ENCODE assay signal across 8 cellular contexts in the genomic region with DNA sequence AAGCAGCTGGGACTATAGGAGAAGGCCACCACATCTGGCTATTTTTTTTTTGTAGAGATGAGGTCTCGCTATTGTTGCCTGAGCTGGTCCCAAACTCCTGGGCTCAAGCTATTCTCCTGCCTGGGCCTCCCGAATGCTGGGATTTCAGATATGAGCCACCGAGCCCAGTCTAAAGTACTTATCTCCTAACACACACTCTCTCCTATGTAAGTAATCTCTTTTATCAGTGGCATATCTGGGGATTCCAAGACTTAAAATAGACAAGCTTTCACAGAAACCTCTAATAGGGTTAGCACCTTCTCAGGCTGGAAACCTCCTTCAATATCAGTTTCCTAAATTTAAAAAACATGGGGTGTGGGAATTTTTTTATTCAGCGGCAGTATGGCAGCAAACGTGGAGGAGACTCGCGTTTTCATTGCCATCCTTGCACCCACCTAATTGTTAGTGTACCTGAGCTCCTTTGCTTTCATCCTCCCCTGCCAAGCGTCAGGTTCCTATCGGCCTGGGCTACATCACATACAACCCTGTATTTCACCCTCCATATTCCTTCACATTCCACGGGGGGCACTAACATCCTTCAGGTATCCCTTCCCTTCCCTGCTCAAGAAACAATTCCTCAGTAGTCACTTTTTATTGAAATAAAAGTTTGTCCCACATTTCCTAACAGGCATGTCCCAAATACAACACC. TPM values are rescaled to one million over a fixed set of nuclear protein-coding genes. Genes with fewer than 3 reads are reported as not detected.
DNase-seq lines count a peak whose midpoint lies in the region; ATAC-seq and TF ChIP-seq lines count a peak whose summit lies in the region.

No MANE protein-coding gene starts in this region.

- DNase-seq in Caco-2 (no peak), NCI-H146 treated with DMSO at 0.1 percent for 48 hours (lab: John Stamatoyannopoulos, UW; ENCODE audit: unreplicated experiment) (peak; percentile 22), chondrocyte (ENCODE audit: low spot score) (no peak), naive B cell (no peak), superior temporal gyrus (ENCODE audit: extremely low spot score) (no peak)

- no peaks in the 10 kb centered on the region for H3K9me3 Mint-ChIP-seq in Caco-2 (ENCODE audit: unreplicated experiment)
- no peaks in the 10 kb centered on the region for H3K9me3 Mint-ChIP-seq in chondrocyte (ENCODE audit: low read depth)
- no peaks in the 10 kb centered on the region for H3K9me3 Mint-ChIP-seq in naive B cell

- peaks cover 23% of the 10 kb centered on the region for H3K4me1 ChIP-seq in Caco-2

- peak in 1 of 2 experiments; percentile 28 for TF ChIP-seq CTCF in Caco-2 (IDR thresholded peaks at IDR 0.05; ENCODE audit: insufficient read depth in 1 of 2, low read depth in 1 of 2, low read length in 1 of 2, severe bottlenecking in 1 of 2, unreplicated experiment in 1 of 2)
- peak; percentile 57 for TF ChIP-seq CTCF in chondrocyte (IDR thresholded peaks at IDR 0.05)

- H3K27me3 Mint-ChIP-seq in Caco-2 (ENCODE audit: insufficient read depth, unreplicated experiment), result peaks cover 3% of the 10 kb centered on the region
- no peaks in the 10 kb centered on the region for H3K27me3 Mint-ChIP-seq in chondrocyte (ENCODE audit: low read depth)
- peaks cover 4 to 12% (median 5%) of the 10 kb centered on the region in 3 donors for H3K27me3 Mint-ChIP-seq in naive B cell

- H3K36me3 ChIP-seq in Caco-2 (ENCODE audit: control insufficient read depth, insufficient read depth, low read length), result no peaks in the 10 kb centered on the region

- H3K9me3 ChIP-seq in Caco-2, result no peaks in the 10 kb centered on the region

- H3K4me3 Mint-ChIP-seq in Caco-2 (ENCODE audit: unreplicated experiment) (peak overlapping the region; percentile 92), chondrocyte (ENCODE audit: unreplicated experiment) (peak overlapping the region; percentile 92), naive B cell (peak overlapping the region; percentile 85 to 95 (median 91))

- no TSS peak for BruUV-seq in Caco-2 (replicated peaks; lab: Mats Ljungman, UMichigan)

- intact Hi-C loops in Caco-2 (cut with micrococcal nuclease; ENCODE audit: unreplicated experiment), result loop anchor here (1.0 kb wide), 1 partner anchor 20 kb away; no protein-coding TSS in a partner anchor

- H3K27ac Mint-ChIP-seq in Caco-2 (ENCODE audit: unreplicated experiment), result peak overlapping the region; percentile 64
- H3K27ac Mint-ChIP-seq in chondrocyte (ENCODE audit: unreplicated experiment), result peak overlapping the region; percentile 94
- peak overlapping the region in 5 of 6 donors; percentile 68 to 94 (median 91) for H3K27ac Mint-ChIP-seq in naive B cell

- peaks cover 39% of the 10 kb centered on the region for H3K4me1 Mint-ChIP-seq in Caco-2 (ENCODE audit: low read depth, unreplicated experiment)
- peaks cover 12% of the 10 kb centered on the region for H3K4me1 Mint-ChIP-seq in chondrocyte (ENCODE audit: low read depth)
- peaks cover 20 to 39% (median 29%) of the 10 kb centered on the region in 3 donors for H3K4me1 Mint-ChIP-seq in naive B cell

- peak overlapping the region; percentile 63 for H3K4me3 ChIP-seq in Caco-2 (ENCODE audit: low read depth, low read length)

- POLR2A ChIA-PET in Caco-2 (lab: Charles Lee), result interaction anchor here (0.7 to 1.6 kb wide), 3 partner anchors 46 to 135 kb away, joined by 3 to 6 read pairs (median 3); partner anchors contain the start of genes CNTNAP1, RETREG3 and TUBG1

- no peaks in the 10 kb centered on the region for H3K27me3 ChIP-seq in Caco-2 (replicated peaks; ENCODE audit: control insufficient read depth, insufficient read depth, low read length)

- CTCF ChIA-PET in Caco-2 (lab: Charles Lee), result interaction anchor here (1.4 to 1.7 kb wide), 2 partner anchors 20 to 80 kb away, joined by 7 to 13 read pairs; partner anchors contain the start of gene BECN1

- H3K36me3 Mint-ChIP-seq in Caco-2 (ENCODE audit: insufficient read depth, unreplicated experiment), result peaks cover 13% of the 10 kb centered on the region
- no peaks in the 10 kb centered on the region for H3K36me3 Mint-ChIP-seq in chondrocyte (ENCODE audit: low read depth)
- H3K36me3 Mint-ChIP-seq in naive B cell, result no peaks in the 10 kb centered on the region

- ATAC-seq in naive B cell (ENCODE audit: low read depth in 2 of 2) (no peak), GM21786 (IDR thresholded peaks at IDR 0.05; ENCODE audit: unreplicated experiment) (no peak), esophagus mucosa (no peak), GM18909 (IDR thresholded peaks at IDR 0.05; ENCODE audit: poor library complexity, unreplicated experiment) (no peak)

RNA-seq across cellular contexts. Expression of gene EZH1, which starts 1.1 kb away (rescaled TPM):
- 16.9 and 18.0 TPM in 2 replicates for total RNA-seq in Caco-2 (2022)
- total RNA-seq in chondrocyte, result 22.2 to 25.6 TPM (median 22.4 TPM) in 3 replicates
- polyA plus RNA-seq in naive B cell (ENCODE audit: low read depth in 6 of 6), result 10 to 100 TPM in 5 of 6 donors, 1 to 10 TPM in 1; 8.2 to 63.4 (median 47.3) TPM
- total RNA-seq in esophagus mucosa, result 14.4 TPM

RNA-seq across cellular contexts. Expression of gene RAMP2, which starts 17.3 kb away (rescaled TPM):
- total RNA-seq in Caco-2 (2022) (21.4 and 24.3 TPM in 2 replicates), chondrocyte (0.63 to 4.9 TPM (median 3.9 TPM) in 3 replicates), esophagus mucosa (4.5 TPM)
- not detected for polyA plus RNA-seq in naive B cell (ENCODE audit: low read depth in 6 of 6)

RNA-seq across cellular contexts. Expression of gene VPS25, which starts 29.5 kb away (rescaled TPM):
- total RNA-seq in Caco-2 (2022) (96.0 and 103 TPM in 2 replicates), chondrocyte (52.5 to 63.9 TPM (median 55.1 TPM) in 3 replicates), esophagus mucosa (70.9 TPM)
- polyA plus RNA-seq in naive B cell (ENCODE audit: low read depth in 6 of 6), result 10 to 100 TPM; 44.3 to 61.0 (median 56.5) TPM

RNA-seq across cellular contexts. Expression of gene WNK4, which starts 36.7 kb away (rescaled TPM):
- total RNA-seq in Caco-2 (2022) (3.3 and 4.1 TPM in 2 replicates), chondrocyte (0.26 to 0.32 TPM in 2 of 3 replicates, not detected in the other), esophagus mucosa (0.40 TPM)
- polyA plus RNA-seq in naive B cell (ENCODE audit: low read depth in 6 of 6), result under 1 TPM in 1 of 6 donors, not detected in 5; 0.10 TPM

RNA-seq across cellular contexts. Expression of gene COA3, which starts 54.8 kb away (rescaled TPM):
- total RNA-seq in Caco-2 (2022) (63.5 and 63.6 TPM in 2 replicates), chondrocyte (38.7 to 49.1 TPM (median 39.5 TPM) in 3 replicates), esophagus mucosa (104 TPM)
- polyA plus RNA-seq in naive B cell (ENCODE audit: low read depth in 6 of 6), result 100 to 1,000 TPM; 117 to 157 (median 133) TPM
